Comparison of ENCODE assay signal across 8 cellular contexts in the genomic region with DNA sequence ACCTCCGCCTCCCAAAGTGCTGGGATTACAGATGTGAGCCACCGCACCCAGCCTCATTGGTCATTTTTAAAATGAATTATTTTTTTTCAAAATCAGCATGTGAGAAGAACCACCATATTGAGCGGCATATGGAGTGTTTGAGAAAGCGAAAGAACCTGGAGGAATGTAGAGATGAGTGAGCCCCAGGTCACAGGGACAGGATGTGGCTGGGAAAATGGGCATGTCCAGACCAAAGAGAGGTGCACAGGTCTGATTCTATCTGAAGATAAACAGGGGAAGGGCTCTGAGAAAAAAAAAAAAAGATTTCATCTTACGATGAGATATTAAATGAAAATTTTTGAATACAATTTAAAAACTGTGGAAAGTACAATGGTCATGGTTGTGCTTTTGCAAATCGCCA. TPM values are rescaled to one million over a fixed set of nuclear protein-coding genes. Genes with fewer than 3 reads are reported as not detected.
"Had no signal": no experiment of that assay in that cellular context is flagged by ENCODE, and none has a peak within 500 bp of the region (broad histone marks: within the 10 kb centered on the region; RNA-seq: fewer than 3 reads in every experiment).

No MANE protein-coding gene starts in this region.

RNA-seq across cellular contexts. Expression of gene LAIR1, which starts 2.0 kb away (rescaled TPM):
- total RNA-seq: epithelial cell of proximal tubule, myocyte had no signal
- polyA plus RNA-seq: keratinocyte had no signal

RNA-seq across cellular contexts. Expression of gene LILRA4, which starts 23.8 kb away (rescaled TPM):
- total RNA-seq: epithelial cell of proximal tubule; gastroesophageal sphincter; left ventricle myocardium superior; myocyte; right cardiac atrium; T-helper 2 cell treated with Interferon-gamma antibody and Interleukin-4, amounts not matched to agents 100 ng/mL and 5 ng/mL, for 36 hours; urinary bladder had no signal
- polyA plus RNA-seq: keratinocyte, right cardiac atrium, urinary bladder had no signal

RNA-seq across cellular contexts. Expression of gene LILRA5, which starts 49.8 kb away (rescaled TPM):
- total RNA-seq: epithelial cell of proximal tubule; myocyte; T-helper 2 cell treated with Interferon-gamma antibody and Interleukin-4, amounts not matched to agents 100 ng/mL and 5 ng/mL, for 36 hours had no signal
- polyA plus RNA-seq: keratinocyte had no signal

RNA-seq across cellular contexts. Expression of gene TTYH1, which starts 52.5 kb away (rescaled TPM):
- total RNA-seq: myocyte had no signal
